ENCODE assay signal across 7 cellular contexts in the genomic region with DNA sequence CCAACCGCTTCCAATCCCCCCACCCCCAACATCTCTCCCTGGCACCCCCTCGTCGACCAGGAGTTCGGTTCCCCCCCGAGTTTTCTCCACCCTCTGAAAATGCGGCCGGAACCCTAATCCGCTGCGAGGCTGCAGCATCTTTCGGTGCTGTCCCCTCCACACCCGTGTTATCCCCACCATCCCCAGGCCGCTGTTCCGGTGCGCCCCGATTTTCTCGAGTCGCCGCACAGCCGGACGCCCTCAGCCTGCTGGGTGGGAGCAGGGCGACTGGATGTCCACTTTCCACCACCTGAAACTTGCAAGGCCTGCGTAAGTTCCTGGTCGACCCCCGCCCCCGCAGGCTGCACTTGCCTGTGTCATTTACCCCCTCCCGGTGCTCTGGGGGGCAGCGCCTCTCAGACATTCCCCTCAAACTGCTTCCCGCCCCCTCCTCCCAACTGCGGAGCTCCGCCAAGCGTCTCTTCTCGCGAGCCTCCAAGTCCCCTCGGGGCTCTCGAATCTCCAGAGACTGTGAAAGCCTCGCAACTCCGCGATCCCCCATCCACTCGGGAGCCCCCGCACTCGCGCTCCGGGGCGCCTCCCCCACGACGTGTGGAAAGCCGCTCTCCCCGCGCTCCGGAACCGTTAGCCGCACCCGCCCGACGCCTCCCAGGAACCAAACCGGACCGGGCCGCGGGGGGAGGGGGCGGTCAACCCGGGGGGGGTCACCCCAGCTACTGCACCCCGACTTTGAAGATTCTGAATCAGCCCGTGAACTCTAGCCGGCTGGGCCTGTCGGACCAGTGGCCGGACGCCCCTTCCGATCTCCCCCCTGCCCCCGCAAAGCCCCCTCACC. TPM values are rescaled to one million over a fixed set of nuclear protein-coding genes. Genes with fewer than 3 reads are reported as not detected.
DNase-seq lines count a peak whose midpoint lies in the region; ATAC-seq and TF ChIP-seq lines count a peak whose summit lies in the region.

No MANE protein-coding gene starts in this region.

- peaks cover 30% of the 10 kb centered on the region for H3K4me1 ChIP-seq in mucosa of descending colon (ENCODE audit: low read depth)

- intact Hi-C loops in mucosa of descending colon (cut with DNase I, micrococcal nuclease) = no loop called here

- no peaks in the 10 kb centered on the region; the same call in 1 of the 2 replicates for H3K36me3 ChIP-seq in GM06990 (ENCODE audit: control insufficient read depth, insufficient read depth, low read length)
- peaks cover 6% of the 10 kb centered on the region for H3K36me3 ChIP-seq in mucosa of descending colon (ENCODE audit: low read depth)

- no peaks in the 10 kb centered on the region for H3K9me3 ChIP-seq in mucosa of descending colon

- POLR2A ChIA-PET in WTC11 (lab: Charles Lee) = interaction anchor here (0.6 to 2.9 kb wide), 10 partner anchors 11 to 459 kb away, joined by 3 to 21 read pairs (median 4); partner anchors contain the start of gene TRA2B

- peaks cover 13% of the 10 kb centered on the region for H3K36me3 Mint-ChIP-seq in WTC11
- H3K36me3 Mint-ChIP-seq in type B pancreatic cell = no peaks in the 10 kb centered on the region

- peaks cover 41% of the 10 kb centered on the region for H3K4me1 Mint-ChIP-seq in WTC11
- H3K4me1 Mint-ChIP-seq in type B pancreatic cell (ENCODE audit: unreplicated experiment) = peaks cover 43% of the 10 kb centered on the region

- peak overlapping the region; percentile 80 for H3K4me3 ChIP-seq in GM06990 (replicated peaks; ENCODE audit: low read depth, low read length)
- peak overlapping the region; percentile 48 for H3K4me3 ChIP-seq in epithelial cell of esophagus (ENCODE audit: low read length)
- H3K4me3 ChIP-seq in mucosa of descending colon = peak overlapping the region; percentile 32

- no peaks in the 10 kb centered on the region for H3K9me3 Mint-ChIP-seq in WTC11
- no peaks in the 10 kb centered on the region for H3K9me3 Mint-ChIP-seq in type B pancreatic cell

- H3K4me3 Mint-ChIP-seq in WTC11 (peak overlapping the region; percentile 97), type B pancreatic cell (peak overlapping the region; percentile 94)

- peak; percentile 9 for ATAC-seq in WTC11
- no peak for ATAC-seq in mucosa of descending colon

- H3K27ac Mint-ChIP-seq in WTC11 = peak overlapping the region; percentile 93
- H3K27ac Mint-ChIP-seq in type B pancreatic cell = peak overlapping the region; percentile 88

- TF ChIP-seq CTCF in GM06990 (IDR thresholded peaks at IDR 0.05; ENCODE audit: insufficient read depth, low read length, poor library complexity, severe bottlenecking) (no peak), WTC11 (IDR thresholded peaks at IDR 0.05) (no peak), epithelial cell of esophagus (IDR thresholded peaks at IDR 0.05; ENCODE audit: insufficient read depth, low read depth, low read length, missing control alignments) (no peak), mucosa of descending colon (IDR thresholded peaks at IDR 0.05) (no peak), type B pancreatic cell (conservative IDR thresholded peaks at IDR 0.05) (peak; percentile 25)

- CTCF ChIA-PET in WTC11 (lab: Charles Lee) = interaction anchor here (0.7 to 2.6 kb wide), 8 partner anchors 11 to 164 kb away, joined by 3 to 12 read pairs (median 4); no protein-coding TSS in a partner anchor

- H3K27me3 Mint-ChIP-seq in WTC11 (ENCODE audit: low read depth) (peaks cover 53% of the 10 kb centered on the region), type B pancreatic cell (peaks cover 59% of the 10 kb centered on the region)

- H3K27me3 ChIP-seq in GM06990 (replicated peaks; ENCODE audit: control insufficient read depth, insufficient read depth, low read length) = no peaks in the 10 kb centered on the region

- DNase-seq in GM06990 (ENCODE audit: extremely low read depth, insufficient read length) = peak; percentile 53
- DNase-seq in LHCN-M2 (ENCODE audit: low read depth) = peak; percentile 72
- DNase-seq in WTC11 (ENCODE audit: low spot score) = peak; percentile 77
- peak; percentile 59 for DNase-seq in epithelial cell of esophagus (ENCODE audit: low read depth)
- DNase-seq in mucosa of descending colon = peak; percentile 24 to 62 (median 50)
- peak; percentile 78 for DNase-seq in type B pancreatic cell (ENCODE audit: extremely low spot score, unreplicated experiment)
- DNase-seq in HPDE6-E6E7 (ENCODE audit: extremely low spot score) = no peak

TF ChIP-seq in WTC11, 78 proteins besides CTCF, POLR2A, EP300 and RAD21:
- TF ChIP-seq, protein P1, sequence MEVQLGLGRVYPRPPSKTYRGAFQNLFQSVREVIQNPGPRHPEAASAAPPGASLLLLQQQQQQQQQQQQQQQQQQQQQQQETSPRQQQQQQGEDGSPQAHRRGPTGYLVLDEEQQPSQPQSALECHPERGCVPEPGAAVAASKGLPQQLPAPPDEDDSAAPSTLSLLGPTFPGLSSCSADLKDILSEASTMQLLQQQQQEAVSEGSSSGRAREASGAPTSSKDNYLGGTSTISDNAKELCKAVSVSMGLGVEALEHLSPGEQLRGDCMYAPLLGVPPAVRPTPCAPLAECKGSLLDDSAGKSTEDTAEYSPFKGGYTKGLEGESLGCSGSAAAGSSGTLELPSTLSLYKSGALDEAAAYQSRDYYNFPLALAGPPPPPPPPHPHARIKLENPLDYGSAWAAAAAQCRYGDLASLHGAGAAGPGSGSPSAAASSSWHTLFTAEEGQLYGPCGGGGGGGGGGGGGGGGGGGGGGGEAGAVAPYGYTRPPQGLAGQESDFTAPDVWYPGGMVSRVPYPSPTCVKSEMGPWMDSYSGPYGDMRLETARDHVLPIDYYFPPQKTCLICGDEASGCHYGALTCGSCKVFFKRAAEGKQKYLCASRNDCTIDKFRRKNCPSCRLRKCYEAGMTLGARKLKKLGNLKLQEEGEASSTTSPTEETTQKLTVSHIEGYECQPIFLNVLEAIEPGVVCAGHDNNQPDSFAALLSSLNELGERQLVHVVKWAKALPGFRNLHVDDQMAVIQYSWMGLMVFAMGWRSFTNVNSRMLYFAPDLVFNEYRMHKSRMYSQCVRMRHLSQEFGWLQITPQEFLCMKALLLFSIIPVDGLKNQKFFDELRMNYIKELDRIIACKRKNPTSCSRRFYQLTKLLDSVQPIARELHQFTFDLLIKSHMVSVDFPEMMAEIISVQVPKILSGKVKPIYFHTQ (CRISPR knock-in tag; IDR thresholded peaks at IDR 0.05) = no peak
- TF ChIP-seq HMGXB4 (CRISPR knock-in tag; IDR thresholded peaks at IDR 0.05) (peak; percentile 55; the same call in 1 of the 2 replicates), MYBL2 (CRISPR knock-in tag; IDR thresholded peaks at IDR 0.05) (no peak), ZNF232 (CRISPR knock-in tag; IDR thresholded peaks at IDR 0.05) (0 out of 2 replicates have a peak, but pooled peaks have one; percentile 11), ESRRA (CRISPR knock-in tag; IDR thresholded peaks at IDR 0.05; ENCODE audit: borderline replicate concordance) (peak; percentile 25; the same call in 1 of the 2 replicates), MAX (CRISPR knock-in tag; IDR thresholded peaks at IDR 0.05) (0 out of 2 replicates have a peak, but pooled peaks have one; percentile 11)

RNA-seq across cellular contexts. Expression of gene ETV5, which starts 0.6 kb away (rescaled TPM):
- 48.5 and 57.0 TPM in 2 replicates for total RNA-seq in LHCN-M2 (2014; rRNA removed)
- 25.1 TPM for polyA plus RNA-seq in LHCN-M2 (2012)
- total RNA-seq in WTC11 (2021) = 52.9 to 71.3 TPM (median 62.1 TPM) in 3 replicates
- total RNA-seq in mucosa of descending colon = 10 to 100 TPM in 1 of 3 donors, 1 to 10 TPM in 2; 3.3 to 10.2 (median 9.2) TPM
- 26.4 and 42.2 TPM in 2 replicates for total RNA-seq in type B pancreatic cell (ENCODE audit: low replicate concordance)
